In genomic region chr13:57633141-57633949, GRCh38 we compare ENCODE assay signal across 9 cellular contexts. TPM values are rescaled to one million over a fixed set of nuclear protein-coding genes. Genes with fewer than 3 reads are reported as not detected.
DNase-seq lines count a peak whose midpoint lies in the region; ATAC-seq and TF ChIP-seq lines count a peak whose summit lies in the region.
"Had no signal": no experiment of that assay in that cellular context is flagged by ENCODE, and none has a peak within 500 bp of the region (broad histone marks: within the 10 kb centered on the region; RNA-seq: fewer than 3 reads in every experiment).

No MANE protein-coding gene starts in this region.

- no peaks in the 10 kb centered on the region for H3K36me3 Mint-ChIP-seq in CD8-positive, alpha-beta T cell

- no peak overlapping the region for H3K4me3 ChIP-seq in CD8-positive, alpha-beta T cell (ENCODE audit: low read depth, low read length)
- peak overlapping the region; percentile 75 for H3K4me3 ChIP-seq in right cardiac atrium (ENCODE audit: low read length)
- no peak overlapping the region for H3K4me3 ChIP-seq in trophoblast cell (ENCODE audit: low read depth, low read length)

- peaks cover 31% of the 10 kb centered on the region for H3K4me1 ChIP-seq in CD8-positive, alpha-beta T cell (ENCODE audit: insufficient read depth, low read length)
- no peaks in the 10 kb centered on the region for H3K4me1 ChIP-seq in right cardiac atrium (ENCODE audit: control insufficient read depth, insufficient read depth, low read length)
- H3K4me1 ChIP-seq in trophoblast cell (ENCODE audit: control insufficient read depth in 1 of 2, insufficient read depth in 2 of 2, low read length in 2 of 2), result peaks cover 13 to 18% of the 10 kb centered on the region in 2 experiments

- no peak overlapping the region for H3K18ac ChIP-seq in trophoblast cell (ENCODE audit: low read length)

- no peak overlapping the region for H3K4ac ChIP-seq in trophoblast cell (ENCODE audit: low read depth, low read length)

- no peak overlapping the region for H2BK120ac ChIP-seq in trophoblast cell (ENCODE audit: insufficient read depth, low read length, poor library complexity)

- H2AFZ ChIP-seq in trophoblast cell (ENCODE audit: insufficient read depth, low read length, poor library complexity), result no peak overlapping the region

- no peak for TF ChIP-seq CTCF in CD8-positive, alpha-beta T cell (IDR thresholded peaks at IDR 0.05)

- peak overlapping the region; percentile 29 for H3K4me3 Mint-ChIP-seq in CD8-positive, alpha-beta T cell

- H3K14ac ChIP-seq in trophoblast cell (ENCODE audit: low read length), result no peak overlapping the region

- no peaks in the 10 kb centered on the region for H3K79me2 ChIP-seq in trophoblast cell (ENCODE audit: control insufficient read depth, insufficient read depth, low read length, poor library complexity)

- H4K8ac ChIP-seq in trophoblast cell (ENCODE audit: low read depth, low read length), result no peak overlapping the region

- no peak overlapping the region for H3K27ac Mint-ChIP-seq in CD8-positive, alpha-beta T cell

- 6% methylated on average over 77 of the region's 77 CpGs for WGBS in right cardiac atrium
- no CpG with 5 or more reads among the region's 77 CpGs for WGBS in trophoblast cell (ENCODE audit: extremely low coverage, insufficient coverage, insufficient read length)

- DNase-seq in CD8-positive, alpha-beta T cell, result no peak
- DNase-seq in amygdala (lab: John Stamatoyannopoulos, UW) (peak in 55 of 56 donors; percentile 25 to 91 (median 76)), right cardiac atrium (peak; percentile 70 to 87 (median 79)), trophoblast cell (no peak), amniotic stem cell (lab: John Stamatoyannopoulos, UW) (no peak), Kasumi-1 (lab: John Stamatoyannopoulos, UW) (no peak)
- no peak for DNase-seq in activated CD4-positive, alpha-beta T cell treated with anti-CD3 and anti-CD28 coated beads, Interleukin-2, amount 50 U/mL, for 4 hours

- peaks cover 10% of the 10 kb centered on the region for H3K27me3 ChIP-seq in CD8-positive, alpha-beta T cell (ENCODE audit: insufficient read depth, low read length)
- H3K27me3 ChIP-seq in right cardiac atrium (ENCODE audit: control insufficient read depth, insufficient read depth), result no peaks in the 10 kb centered on the region
- H3K27me3 ChIP-seq in trophoblast cell (ENCODE audit: insufficient read depth, low read length), result peaks cover 11% of the 10 kb centered on the region

- H3K9me3 Mint-ChIP-seq in CD8-positive, alpha-beta T cell, result no peaks in the 10 kb centered on the region

- intact Hi-C loops in CD8-positive, alpha-beta T cell (cut with DNase I, micrococcal nuclease), result no loop called here
- intact Hi-C loops in right cardiac atrium (cut with DNase I), result no loop called here

- no peak overlapping the region for H4K91ac ChIP-seq in trophoblast cell (ENCODE audit: low read depth, low read length)

- H2BK5ac ChIP-seq in trophoblast cell (ENCODE audit: low read depth, low read length, poor library complexity), result no peak overlapping the region

- no peak for ATAC-seq in CD8-positive, alpha-beta T cell
- ATAC-seq in right cardiac atrium, result peak; percentile 51 to 78
- no peak for ATAC-seq in GM18907 (IDR thresholded peaks at IDR 0.05; ENCODE audit: unreplicated experiment)

- H3K36me3 ChIP-seq in CD8-positive, alpha-beta T cell (ENCODE audit: insufficient read depth, low read length), result no peaks in the 10 kb centered on the region
- no peaks in the 10 kb centered on the region for H3K36me3 ChIP-seq in trophoblast cell (ENCODE audit: control insufficient read depth in 1 of 2, insufficient read depth in 2 of 2, low read length in 2 of 2)

- no peaks in the 10 kb centered on the region for H3K9me3 ChIP-seq in CD8-positive, alpha-beta T cell (ENCODE audit: low read length)
- H3K9me3 ChIP-seq in right cardiac atrium (ENCODE audit: control insufficient read depth, low read length), result no peaks in the 10 kb centered on the region
- peaks cover 20% of the 10 kb centered on the region for H3K9me3 ChIP-seq in trophoblast cell (ENCODE audit: insufficient read depth, low read depth, low read length)

- H4K12ac ChIP-seq in trophoblast cell (ENCODE audit: low read depth, low read length), result no peak overlapping the region

- H3K4me2 ChIP-seq in trophoblast cell (ENCODE audit: low read length), result peak overlapping the region; percentile 99

- peaks cover 39% of the 10 kb centered on the region for H3K4me1 Mint-ChIP-seq in CD8-positive, alpha-beta T cell (ENCODE audit: low read depth)

- H2BK12ac ChIP-seq in trophoblast cell (ENCODE audit: low read length), result no peak overlapping the region

- no peak overlapping the region for H3K27ac ChIP-seq in CD8-positive, alpha-beta T cell (ENCODE audit: low read depth, low read length)
- H3K27ac ChIP-seq in right cardiac atrium (ENCODE audit: low read length), result peak overlapping the region; percentile 6
- no peak overlapping the region for H3K27ac ChIP-seq in trophoblast cell (ENCODE audit: low read depth, low read length)
- H3K27ac ChIP-seq: epithelial cell of prostate had no signal

- H3K9ac ChIP-seq in trophoblast cell (ENCODE audit: low read length), result no peak overlapping the region

- POLR2A ChIA-PET in CD8-positive, alpha-beta T cell (lab: Charles Lee), result no interaction called here

- no peaks in the 10 kb centered on the region for H3K79me1 ChIP-seq in trophoblast cell (ENCODE audit: low read length)

- no peak overlapping the region for H3K23ac ChIP-seq in trophoblast cell (ENCODE audit: low read length)

- CTCF ChIA-PET in CD8-positive, alpha-beta T cell (lab: Charles Lee), result interaction anchor here (0.7 kb wide), 1 partner anchor 9 kb away, joined by 3 read pairs; no protein-coding TSS in a partner anchor

- H2AK5ac ChIP-seq in trophoblast cell (ENCODE audit: low read length), result no peak overlapping the region

- peaks cover 44% of the 10 kb centered on the region for H3K27me3 Mint-ChIP-seq in CD8-positive, alpha-beta T cell (ENCODE audit: low read depth)

RNA-seq across cellular contexts. Expression of gene PCDH17, which starts 1.8 kb away (rescaled TPM):
- total RNA-seq in CD8-positive, alpha-beta T cell, result not detected
- 1 to 10 TPM; 4.2 to 6.0 (median 5.4) TPM for total RNA-seq in right cardiac atrium
- polyA plus RNA-seq in right cardiac atrium, result 1.3 TPM
- polyA plus RNA-seq in trophoblast cell (2013), result 0.93 TPM in 2 replicates

Comparison
In these comparisons a context has a peak if more than half of its experiments do, and no peak if none do; other contexts are left out.
1. ATAC-seq: peak in right cardiac atrium (2 of 2); none in CD8-positive, alpha-beta T cell (single experiment) and GM18907 (single experiment).
2. DNase-seq: peak in amygdala (55 of 56) and right cardiac atrium (3 of 3); none in CD8-positive, alpha-beta T cell (0 of 7), trophoblast cell (0 of 2), amniotic stem cell (single experiment), activated CD4-positive, alpha-beta T cell treated with anti-CD3 and anti-CD28 coated beads, Interleukin-2, amount 50 U/mL, for 4 hours (0 of 2) and Kasumi-1 (0 of 2).
3. RNA of gene PCDH17, which starts 1.8 kb away (total RNA-seq): 4.2 to 6.0 TPM in right cardiac atrium; not detected in CD8-positive, alpha-beta T cell; every median in the first group is over 4 times any median in the second.